Comparison of ENCODE assay signal across 1 cellular context in genomic region chr17:38286501-38287091, GRCh38.
A peak's percentile ranks its signal among the peaks of the same experiment; 100 is the strongest.
TF ChIP-seq lines count a peak whose summit lies in the region.
"Not testable (repeated sequence)": the region's sequence is repeated elsewhere in the genome, so short reads cannot be mapped to it uniquely, and the experiment has no call there.

No MANE protein-coding gene starts in this region.

TF ChIP-seq in HepG2, 621 proteins besides CTCF, POLR2A, EP300 and RAD21:
- TF ChIP-seq TFAP4 (IDR thresholded peaks at IDR 0.05; ENCODE audit: borderline replicate concordance, low read depth) (peak; percentile 14; the same call in 1 of the 2 replicates), ZKSCAN5 (CRISPR knock-in tag; IDR thresholded peaks at IDR 0.05) (peak; percentile 19; the same call in 1 of the 2 replicates), NR2F6 (CRISPR knock-in tag; IDR thresholded peaks at IDR 0.05) (0 out of 2 replicates have a peak, but pooled peaks have one; percentile 12), RARA (CRISPR knock-in tag; IDR thresholded peaks at IDR 0.05) (peak; percentile 28; the same call in 1 of the 2 replicates), SAP130 (CRISPR knock-in tag; IDR thresholded peaks at IDR 0.05; ENCODE audit: low read depth) (peak; percentile 43; the same call in 1 of the 2 replicates)
- not testable (repeated sequence) for TF ChIP-seq NR2F6 (IDR thresholded peaks at IDR 0.05)
